23 cellular contexts compared by ENCODE assay signal in genomic region chr3:55749036-55749435, GRCh38.
"Had no signal": no experiment of that assay in that cellular context is flagged by ENCODE, and none has a peak within 500 bp of the region (broad histone marks: within the 10 kb centered on the region; RNA-seq: fewer than 3 reads in every experiment).

No MANE protein-coding gene starts in this region.

- DNase-seq: naive thymus-derived CD4-positive, alpha-beta T cell; natural killer cell; pancreas; psoas muscle; right cardiac atrium; right lobe of liver; sigmoid colon; small intestine; stimulated activated CD4-positive, alpha-beta T cell treated with anti-CD3 and anti-CD28 coated beads, Interleukin-15, amount 100 ng/mL, for 24 hours; stimulated activated CD4-positive, alpha-beta T cell treated with anti-CD3 and anti-CD28 coated beads, Interleukin-2, amount 100 ng/mL, for 24 hours; stimulated activated CD4-positive, alpha-beta T cell treated with anti-CD3 and anti-CD28 coated beads, Interleukin-2, amount 100 ng/mL, for 48 hours; stimulated activated CD4-positive, alpha-beta T cell treated with anti-CD3 and anti-CD28 coated beads, Interleukin-4, amount 100 ng/mL, for 24 hours; stimulated activated naive B cell treated with anti-CD40 and anti-IgM and Interleukin-4, amounts not matched to agents 10 μg/mL and 1 μg/mL and 100 μg/mL, for 72 hours; stimulated activated naive CD4-positive, alpha-beta T cell treated with Interleukin-2 at 50 U/mL for 16 hours; stomach; thyroid gland; trophoblast cell; upper lobe of right lung; uterus had no signal

- H3K27ac ChIP-seq: neural progenitor cell, pancreas, psoas muscle, right lobe of liver, sigmoid colon, stomach, thoracic aorta, thyroid gland, tibial nerve, upper lobe of right lung, uterus had no signal

- H3K36me3 ChIP-seq: neural progenitor cell, pancreas, right lobe of liver, sigmoid colon, stomach, thoracic aorta, thyroid gland, tibial nerve, upper lobe of right lung, uterus had no signal

- H2AFZ ChIP-seq: neural progenitor cell had no signal

- H3K9ac ChIP-seq: neural progenitor cell had no signal

- H3K27me3 ChIP-seq: neural progenitor cell, pancreas, right lobe of liver, sigmoid colon, stomach, thyroid gland, tibial nerve, upper lobe of right lung, uterus had no signal

- H3K4me1 ChIP-seq: neural progenitor cell, psoas muscle, right lobe of liver, stomach, tibial nerve, upper lobe of right lung, uterus had no signal

- H3K4me3 ChIP-seq: neural progenitor cell, pancreas, psoas muscle, right lobe of liver, sigmoid colon, stomach, thoracic aorta, thyroid gland, tibial nerve, upper lobe of right lung, uterus had no signal

- H3K4me2 ChIP-seq: neural progenitor cell had no signal

- ATAC-seq: naive thymus-derived CD4-positive, alpha-beta T cell; natural killer cell; pancreas; psoas muscle; right cardiac atrium; right lobe of liver; stimulated activated effector memory CD8-positive, alpha-beta T cell treated with anti-CD3 and anti-CD28 coated beads, Interleukin-12 subunit alpha, Interleukin-12 subunit beta, amount 100 ng/mL, for 72 hours; stimulated activated naive B cell treated with anti-CD40 and anti-IgM and Interleukin-4, amounts not matched to agents 10 μg/mL and 1 μg/mL and 100 μg/mL, for 72 hours; upper lobe of right lung had no signal

- H3K9me3 ChIP-seq: pancreas, psoas muscle, right lobe of liver, sigmoid colon, stomach, thoracic aorta, thyroid gland, tibial nerve, upper lobe of right lung, uterus had no signal
